Comparison of ENCODE assay signal across 1 cellular context in genomic region chr3:41208507-41208906, GRCh38.
TF ChIP-seq lines count a peak whose summit lies in the region.

No MANE protein-coding gene starts in this region.

TF ChIP-seq in K562, 482 proteins besides CTCF, POLR2A, EP300 and RAD21 (continued from another document):
- TF ChIP-seq ARID3A (IDR thresholded peaks at IDR 0.05; ENCODE audit: borderline replicate concordance, low read depth, low read length) (no peak), RFX1 (IDR thresholded peaks at IDR 0.05) (no peak), POU5F1 (IDR thresholded peaks at IDR 0.05; ENCODE audit: borderline replicate concordance, low read depth, low read length, partially characterized antibody) (no peak), AFF4 (CRISPR knock-in tag; IDR thresholded peaks at IDR 0.05) (no peak), ARID1B (IDR thresholded peaks at IDR 0.05) (peak; percentile 49; the same call in 1 of the 2 replicates), ETS2 (tag; IDR thresholded peaks at IDR 0.05; ENCODE audit: borderline replicate concordance, poor library complexity, severe bottlenecking) (no peak), NFIC (IDR thresholded peaks at IDR 0.05) (peak; percentile 82), MAFF (IDR thresholded peaks at IDR 0.05; ENCODE audit: low read length) (no peak), ZNF740 (CRISPR knock-in tag; IDR thresholded peaks at IDR 0.05) (no peak), ZNF740 (tag; IDR thresholded peaks at IDR 0.05) (no peak), MEIS2 (IDR thresholded peaks at IDR 0.05; ENCODE audit: partially characterized antibody) (peak; percentile 50), ZC3H8 (IDR thresholded peaks at IDR 0.05) (no peak), FOXK2 (conservative IDR thresholded peaks at IDR 0.05 in 1 of 2, IDR thresholded peaks at IDR 0.05 in 1 of 2; ENCODE audit: low read depth in 2 of 2) (no peak), MXI1 (IDR thresholded peaks at IDR 0.05; ENCODE audit: low read depth, low read length) (no peak), PCBP2 (IDR thresholded peaks at IDR 0.05; ENCODE audit: low read depth, low read length, poor library complexity, severe bottlenecking) (no peak), ZNF232 (CRISPR knock-in tag; IDR thresholded peaks at IDR 0.05) (no peak), CSDE1 (IDR thresholded peaks at IDR 0.05) (0 out of 4 replicates have a peak, but pooled peaks of 1 of the 2 experiments have one; percentile 45), POLR2B (IDR thresholded peaks at IDR 0.05; ENCODE audit: low read depth, partially characterized antibody) (no peak), TEAD4 (IDR thresholded peaks at IDR 0.05; ENCODE audit: low read length) (no peak), TEAD4 (CRISPR knock-in tag; IDR thresholded peaks at IDR 0.05; ENCODE audit: borderline replicate concordance) (no peak), ZNF41 (CRISPR knock-in tag; conservative IDR thresholded peaks at IDR 0.05) (no peak), ZNF764 (CRISPR knock-in tag; IDR thresholded peaks at IDR 0.05; ENCODE audit: low read depth) (no peak), POLR2AphosphoS5 (IDR thresholded peaks at IDR 0.05; ENCODE audit: control insufficient read depth, insufficient read depth, low read depth, low read length) (no peak), PBX2 (CRISPR knock-in tag; IDR thresholded peaks at IDR 0.05; ENCODE audit: low read depth) (no peak), PBX2 (tag; conservative IDR thresholded peaks at IDR 0.05; ENCODE audit: low read depth) (peak; percentile 62; the same call in 1 of the 2 replicates), MNT (conservative IDR thresholded peaks at IDR 0.05) (no peak), ATF1 (CRISPR knock-in tag; IDR thresholded peaks at IDR 0.05) (no peak), ATF1 (tag; IDR thresholded peaks at IDR 0.05) (peak; percentile 31; the same call in 1 of the 2 replicates), NCOR1 (IDR thresholded peaks at IDR 0.05) (peak; percentile 13; the same call in 1 of the 2 replicates), ZNF780A (CRISPR knock-in tag; IDR thresholded peaks at IDR 0.05) (no peak), ZNF699 (CRISPR knock-in tag; IDR thresholded peaks at IDR 0.05; ENCODE audit: insufficient replicate concordance) (no peak), HMGXB4 (CRISPR knock-in tag; IDR thresholded peaks at IDR 0.05) (no peak), FOXJ2 (tag; IDR thresholded peaks at IDR 0.05) (no peak), NCOA2 (IDR thresholded peaks at IDR 0.05; ENCODE audit: partially characterized antibody in 2 of 2) (peak in 1 of 2 experiments; percentile 20), PKNOX1 (IDR thresholded peaks at IDR 0.05) (peak; percentile 21; the same call in 1 of the 2 replicates), SOX6 (IDR thresholded peaks at IDR 0.05) (peak; percentile 38; the same call in 1 of the 2 replicates), FOXK1 (CRISPR knock-in tag; IDR thresholded peaks at IDR 0.05; ENCODE audit: borderline replicate concordance) (no peak)
TF ChIP-seq in K562: peak in this region for 19.
